In the genomic region with DNA sequence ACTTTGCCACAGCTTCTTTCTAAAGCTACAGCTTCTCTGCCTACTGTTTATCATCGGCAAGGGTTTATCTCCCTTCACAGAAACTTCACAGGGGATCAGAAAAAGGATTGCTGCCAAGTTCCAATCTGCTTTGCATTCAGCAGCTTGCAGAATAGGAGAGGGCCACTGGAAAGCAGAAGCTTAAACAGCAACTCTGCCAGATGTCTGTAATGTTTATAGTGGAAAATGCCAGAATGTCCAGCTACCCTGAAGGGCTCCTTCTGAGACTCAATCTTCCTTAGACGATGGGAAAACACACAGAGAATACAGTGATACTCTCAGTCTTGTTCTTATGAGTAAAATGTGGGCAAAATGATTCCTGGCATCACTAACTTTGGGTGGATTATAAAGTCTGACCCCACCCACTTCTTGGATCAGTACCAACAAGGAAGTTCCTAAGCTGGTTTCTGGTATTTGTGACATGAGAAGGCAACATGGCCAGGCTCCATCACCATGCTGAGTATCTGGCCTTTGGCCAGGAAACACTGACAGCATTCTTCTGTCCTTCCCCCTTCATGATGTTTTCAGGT, we compare ENCODE assay signal across 9 cellular contexts. TPM values are rescaled to one million over a fixed set of nuclear protein-coding genes. Genes with fewer than 3 reads are reported as not detected.
DNase-seq lines count a peak whose midpoint lies in the region; ATAC-seq, FAIRE-seq and TF ChIP-seq lines count a peak whose summit lies in the region.
"Had no signal": no experiment of that assay in that cellular context is flagged by ENCODE, and none has a peak within 500 bp of the region (broad histone marks: within the 10 kb centered on the region; RNA-seq: fewer than 3 reads in every experiment).

No MANE protein-coding gene starts in this region.

- no peak overlapping the region for H3K27ac Mint-ChIP-seq in naive thymus-derived CD4-positive, alpha-beta T cell

- H3K4me2 ChIP-seq in HepG2 (ENCODE audit: low read depth, low read length): no peak overlapping the region
- peak overlapping the region; percentile 4; the same call in 1 of the 2 replicates for H3K4me2 ChIP-seq in K562 (ENCODE audit: insufficient read depth, low read length)

- ATAC-seq in HepG2 (no peak), K562 (peak; percentile 83)
- ATAC-seq in naive thymus-derived CD4-positive, alpha-beta T cell: no peak

- TF ChIP-seq CTCF in liver (IDR thresholded peaks at IDR 0.05; ENCODE audit: low read depth, low read length, missing input control) (no peak), HepG2 (CRISPR knock-in tag; IDR thresholded peaks at IDR 0.05) (no peak), K562 (IDR thresholded peaks at IDR 0.05 in 2 of 3, conservative IDR thresholded peaks at IDR 0.05 in 1 of 3; ENCODE audit: insufficient read depth in 2 of 3, low read depth in 1 of 3, low read length in 3 of 3) (no peak)

- BruUV-seq in HepG2 (replicated peaks; lab: Mats Ljungman, UMichigan) (no TSS peak), K562 (replicated peaks; lab: Mats Ljungman, UMichigan) (no TSS peak)

- peaks cover 3 to 48% (median 28%) of the 10 kb centered on the region in 5 donors for H3K36me3 Mint-ChIP-seq in naive thymus-derived CD4-positive, alpha-beta T cell

- H2AFZ ChIP-seq in HepG2 (ENCODE audit: low read length): no peak overlapping the region
- H2AFZ ChIP-seq in K562 (ENCODE audit: low read depth, low read length): 0 out of 2 replicates have a peak overlapping the region, but pooled peaks have one; percentile 1

- CTCF ChIA-PET in HepG2 (lab: Yijun Ruan, JAX; ENCODE audit: low intra/inter-chr PET ratio, low total read pairs) (no interaction called here), K562 (lab: Yijun Ruan, JAX; ENCODE audit: low intra/inter-chr PET ratio) (no interaction called here)
- CTCF ChIA-PET in naive thymus-derived CD4-positive, alpha-beta T cell (lab: Charles Lee): interaction anchor here (0.7 to 3.1 kb wide), 3 partner anchors 31 to 51 kb away, joined by 3 to 12 read pairs (median 3); no protein-coding TSS in a partner anchor

- WGBS in liver: 46% methylated on average over 2 of the region's 2 CpGs
- 86% methylated on average over 2 of the region's 2 CpGs for WGBS in HepG2 (ENCODE audit: low lambda C conversion rate)
- WGBS in K562 (ENCODE audit: insufficient coverage, low coverage, missing lambda C conversion rate): 13% methylated on average over 2 of the region's 2 CpGs

- H3K9me3 ChIP-seq in liver (ENCODE audit: control insufficient read depth in 4 of 4, low read length in 3 of 4): no peaks in the 10 kb centered on the region
- H3K9me3 ChIP-seq in HepG2 (ENCODE audit: low read length): no peaks in the 10 kb centered on the region
- no peaks in the 10 kb centered on the region for H3K9me3 ChIP-seq in K562 (replicated peaks; ENCODE audit: control insufficient read depth, insufficient read depth, low read depth, low read length)
- H3K9me3 ChIP-seq in naive thymus-derived CD4-positive, alpha-beta T cell (ENCODE audit: control insufficient read depth in 2 of 3, low read length in 3 of 3): no peaks in the 10 kb centered on the region

- H3K27ac ChIP-seq in liver (ENCODE audit: low read depth in 1 of 2, low read length in 2 of 2): peak overlapping the region; percentile 0 to 61
- H3K27ac ChIP-seq in HepG2 (ENCODE audit: extremely low read length, insufficient read depth, low read length): no peak overlapping the region
- peak overlapping the region; percentile 30; the same call in 1 of the 3 replicates for H3K27ac ChIP-seq in K562 (ENCODE audit: extremely low read depth, low read depth, low read length)
- H3K27ac ChIP-seq in temporal lobe (ENCODE audit: low read depth, low read length): peak overlapping the region; percentile 70
- H3K27ac ChIP-seq in naive thymus-derived CD4-positive, alpha-beta T cell (ENCODE audit: low read depth, low read length): no peak overlapping the region

- in situ Hi-C loops in HepG2 (cut with HindIII; ENCODE audit: extremely low pct_ligation_motif_present, low pct_unique_long_range_greater_than_20kb): no loop called here
- in situ Hi-C loops in K562 (cut with MboI): no loop called here

- POLR2A ChIA-PET in HepG2 (lab: Yijun Ruan, JAX) (no interaction called here), K562 (lab: Yijun Ruan, JAX) (interaction anchor here (0.6 to 1.5 kb wide), 9 partner anchors 8 to 138 kb away, joined by 3 to 7 read pairs (median 3); no protein-coding TSS in a partner anchor)
- POLR2A ChIA-PET in naive thymus-derived CD4-positive, alpha-beta T cell (lab: Charles Lee): no interaction called here

- H3K27me3 ChIP-seq in liver (ENCODE audit: control insufficient read depth in 4 of 4, insufficient read depth in 4 of 4, low read length in 3 of 4): no peaks in the 10 kb centered on the region
- H3K27me3 ChIP-seq in HepG2 (ENCODE audit: control insufficient read depth in 1 of 2, insufficient read depth in 2 of 2, low read length in 2 of 2): no peaks in the 10 kb centered on the region
- H3K27me3 ChIP-seq in K562 (ENCODE audit: control insufficient read depth in 2 of 2, insufficient read depth in 2 of 2, low read length in 2 of 2): no peaks in the 10 kb centered on the region
- H3K27me3 ChIP-seq in naive thymus-derived CD4-positive, alpha-beta T cell (ENCODE audit: control insufficient read depth in 2 of 2, insufficient read depth in 2 of 2, low read length in 2 of 2): no peaks in the 10 kb centered on the region

- TF ChIP-seq EP300 in HepG2 (IDR thresholded peaks at IDR 0.05; ENCODE audit: low read depth in 2 of 2, low read length in 2 of 2) (no peak), HepG2 (CRISPR knock-in tag; IDR thresholded peaks at IDR 0.05; ENCODE audit: borderline replicate concordance) (no peak), K562 (IDR thresholded peaks at IDR 0.05; ENCODE audit: low read length) (peak; percentile 18; the same call in 1 of the 2 replicates)

- peaks cover 6 to 89% (median 60%) of the 10 kb centered on the region in 4 donors for H3K36me3 ChIP-seq in liver (ENCODE audit: control insufficient read depth in 4 of 4, insufficient read depth in 3 of 4, low read depth in 1 of 4, low read length in 3 of 4)
- H3K36me3 ChIP-seq in HepG2 (replicated peaks in 1 of 2; ENCODE audit: control insufficient read depth in 1 of 2, insufficient read depth in 2 of 2, low read length in 2 of 2): peaks cover 21 to 58% of the 10 kb centered on the region in 2 experiments
- peaks cover 75% of the 10 kb centered on the region for H3K36me3 ChIP-seq in K562 (ENCODE audit: control insufficient read depth, insufficient read depth, low read length)
- peaks cover 2 to 34% (median 23%) of the 10 kb centered on the region in 3 experiments for H3K36me3 ChIP-seq in naive thymus-derived CD4-positive, alpha-beta T cell (ENCODE audit: control insufficient read depth in 2 of 3, insufficient read depth in 3 of 3, low read length in 3 of 3)

- peaks cover 0 to 51% (median 8%) of the 10 kb centered on the region in 7 donors for H3K4me1 Mint-ChIP-seq in naive thymus-derived CD4-positive, alpha-beta T cell

- H3K4me1 ChIP-seq in liver (ENCODE audit: control insufficient read depth in 4 of 4, insufficient read depth in 4 of 4, low read length in 3 of 4) (peaks cover 0 to 14% (median 5%) of the 10 kb centered on the region in 4 donors), HepG2 (ENCODE audit: insufficient read depth, low read length) (no peaks in the 10 kb centered on the region), K562 (replicated peaks in 1 of 2; ENCODE audit: control insufficient read depth in 2 of 2, insufficient read depth in 2 of 2, low read length in 2 of 2) (peaks cover 0 to 10% of the 10 kb centered on the region in 2 experiments; a peak in 2 of 5 replicates)
- peaks cover 0 to 46% of the 10 kb centered on the region in 2 donors for H3K4me1 ChIP-seq in naive thymus-derived CD4-positive, alpha-beta T cell (ENCODE audit: control insufficient read depth in 2 of 2, insufficient read depth in 2 of 2, low read length in 2 of 2)

- DNase-seq in HepG2 (ENCODE audit: low spot score) (no peak), K562 (ENCODE audit: extremely low read depth in 1 of 4, low spot score in 3 of 4) (peak in 3 of 4 experiments; percentile 28 to 72 (median 41)), iris pigment epithelial cell (ENCODE audit: low read depth) (peak; percentile 92), AML-193 (lab: John Stamatoyannopoulos, UW) (no peak)
- no peak for DNase-seq in naive thymus-derived CD4-positive, alpha-beta T cell
- DNase-seq in stimulated activated CD4-positive, alpha-beta T cell treated with anti-CD3 and anti-CD28 coated beads, Interleukin-15, amount 100 ng/mL, for 24 hours: no peak

- H3K27me3 Mint-ChIP-seq in naive thymus-derived CD4-positive, alpha-beta T cell: no peaks in the 10 kb centered on the region

- TF ChIP-seq POLR2A in HepG2 (IDR thresholded peaks at IDR 0.05; ENCODE audit: insufficient read depth in 1 of 2, low read depth in 2 of 2, low read length in 2 of 2) (no peak), K562 (conservative IDR thresholded peaks at IDR 0.05) (no peak)

- no peaks in the 10 kb centered on the region for H3K79me2 ChIP-seq in HepG2 (ENCODE audit: insufficient read depth, low read length)
- no peaks in the 10 kb centered on the region for H3K79me2 ChIP-seq in K562 (ENCODE audit: control insufficient read depth, insufficient read depth, low read length)

- H3K9me1 ChIP-seq in K562 (ENCODE audit: control insufficient read depth, insufficient read depth, low read length): no peaks in the 10 kb centered on the region

- H3K9ac ChIP-seq in liver (ENCODE audit: low read depth in 1 of 2, low read length in 2 of 2) (no peak overlapping the region), HepG2 (ENCODE audit: insufficient read depth, low read depth, low read length) (no peak overlapping the region), K562 (ENCODE audit: insufficient read depth in 1 of 2, low read depth in 2 of 2, low read length in 2 of 2) (no peak overlapping the region)

- H3K4me3 Mint-ChIP-seq in naive thymus-derived CD4-positive, alpha-beta T cell: no peak overlapping the region

- H3K4me3 ChIP-seq in liver (ENCODE audit: low read depth in 1 of 3, low read length in 3 of 3) (no peak overlapping the region), HepG2 (replicated peaks in 1 of 3; ENCODE audit: insufficient read depth in 1 of 3, low read depth in 2 of 3, low read length in 3 of 3) (no peak overlapping the region), K562 (no peak overlapping the region)
- no peak overlapping the region for H3K4me3 ChIP-seq in naive thymus-derived CD4-positive, alpha-beta T cell (ENCODE audit: low read length)

- H4K20me1 ChIP-seq in HepG2 (ENCODE audit: insufficient read depth, low read length): peaks cover 3% of the 10 kb centered on the region; the same call in 1 of the 2 replicates
- H4K20me1 ChIP-seq in K562 (replicated peaks; ENCODE audit: control insufficient read depth, insufficient read depth, low read length): no peaks in the 10 kb centered on the region

- intact Hi-C loops in HepG2 (cut with micrococcal nuclease; ENCODE audit: unreplicated experiment): no loop called here
- intact Hi-C loops in K562 (cut with micrococcal nuclease): no loop called here
- intact Hi-C loops in naive thymus-derived CD4-positive, alpha-beta T cell (cut with micrococcal nuclease): no loop called here

- FAIRE-seq in HepG2 (lab: Jason Lieb, UNC) (no peak), K562 (lab: Jason Lieb, UNC) (peak; percentile 76)
- FAIRE-seq: TTC549 had no signal

- no peak for TF ChIP-seq RAD21 in liver (IDR thresholded peaks at IDR 0.05)
- TF ChIP-seq RAD21 in HepG2 (CRISPR knock-in tag; IDR thresholded peaks at IDR 0.05): no peak
- no peak for TF ChIP-seq RAD21 in K562 (CRISPR knock-in tag; conservative IDR thresholded peaks at IDR 0.05 in 1 of 2, IDR thresholded peaks at IDR 0.05 in 1 of 2)

- H3K9me3 Mint-ChIP-seq in naive thymus-derived CD4-positive, alpha-beta T cell: no peaks in the 10 kb centered on the region

RNA-seq across cellular contexts. Expression of gene STOM, which starts 19.0 kb away (rescaled TPM):
- total RNA-seq in liver (100 to 1,000 TPM; 318 to 398 TPM), HepG2 (2016; rRNA removed; fragmentation: Illumina TruSeq; extraction: Trizol) (26.0 and 43.6 TPM in 2 replicates), K562 (2014; rRNA removed) (23.2 and 34.7 TPM in 2 replicates), K562 (2014; rRNA removed; fragmentation: Illumina TruSeq; extraction: Trizol) (43.9 and 52.4 TPM in 2 replicates), K562 (2015; rRNA removed; fragmentation: Illumina TruSeq; extraction: Trizol) (54.4 and 58.1 TPM in 2 replicates), K562 (2021) (56.7 and 56.9 TPM in 2 replicates), temporal lobe (13.5 TPM)
- polyA plus RNA-seq in liver (100 to 1,000 TPM; 150 to 212 TPM), HepG2 (2011; rRNA removed) (165 and 166 TPM in 2 replicates), K562 (2011; rRNA removed) (62.6 and 140 TPM in 2 replicates), K562 (2014; fragmentation: Illumina TruSeq; extraction: Trizol) (46.9 and 49.4 TPM in 2 replicates), K562 (2014; fragmentation: Nextera tagmentation; extraction: Ambion mirVana) (10 to 100 TPM; 24.6 to 35.8 TPM), K562 (2014; rRNA removed) (33.5 and 43.0 TPM in 2 replicates)
- total RNA-seq in HepG2 (2016; cell fraction: cytosol; rRNA removed; fragmentation: Illumina TruSeq; extraction: Trizol; ENCODE audit: low read depth): 3.9 and 6.1 TPM in 2 replicates
- total RNA-seq in HepG2 (2016; cell fraction: insoluble cytoplasmic fraction; rRNA removed; fragmentation: Illumina TruSeq; extraction: Trizol): 25.0 and 46.7 TPM in 2 replicates
- 13.4 and 15.9 TPM in 2 replicates for total RNA-seq in HepG2 (2016; cell fraction: membrane; rRNA removed; fragmentation: Illumina TruSeq; extraction: Trizol)
- 41.3 and 43.8 TPM in 2 replicates for total RNA-seq in HepG2 (2016; cell fraction: nucleus; rRNA removed; fragmentation: Illumina TruSeq; extraction: Trizol)
- 92.7 and 157 TPM in 2 replicates for polyA plus RNA-seq in HepG2 (2011; cell fraction: cytosol; rRNA removed)
- 23.0 and 39.1 TPM in 2 replicates for polyA plus RNA-seq in HepG2 (2011; cell fraction: nucleus; rRNA removed)
- 133 and 173 TPM in 2 replicates for polyA plus RNA-seq in HepG2 (2012)
- polyA plus RNA-seq in HepG2 (2016; cell fraction: cytosol; fragmentation: Illumina TruSeq; extraction: Trizol; ENCODE audit: low read depth): 3.2 and 4.0 TPM in 2 replicates
- polyA plus RNA-seq in HepG2 (2016; cell fraction: insoluble cytoplasmic fraction; fragmentation: Illumina TruSeq; extraction: Trizol; ENCODE audit: low read depth): 31.1 and 33.2 TPM in 2 replicates
- polyA plus RNA-seq in HepG2 (2016; cell fraction: membrane; fragmentation: Illumina TruSeq; extraction: Trizol; ENCODE audit: low read depth): 7.2 and 8.6 TPM in 2 replicates
- polyA plus RNA-seq in HepG2 (2016; cell fraction: nucleus; fragmentation: Illumina TruSeq; extraction: Trizol; ENCODE audit: insufficient read depth, low read depth): 64.0 and 71.6 TPM in 2 replicates
- polyA minus RNA-seq in HepG2 (2011; rRNA and poly(A)+ RNA removed; ENCODE audit: low replicate concordance): 94.3 and 94.7 TPM in 2 replicates
- 96.8 and 115 TPM in 2 replicates for polyA minus RNA-seq in HepG2 (2011; cell fraction: cytosol; rRNA and poly(A)+ RNA removed)
- polyA minus RNA-seq in HepG2 (2011; cell fraction: nucleus; rRNA and poly(A)+ RNA removed): 47.3 and 69.9 TPM in 2 replicates
- total RNA-seq in K562 (2011; cell fraction: chromatin; rRNA removed; ENCODE audit: low replicate concordance): 57.6 and 69.2 TPM in 2 replicates
- total RNA-seq in K562 (2011; cell fraction: nucleolus; rRNA removed): 86.6 and 95.4 TPM in 2 replicates
- 109 and 133 TPM in 2 replicates for total RNA-seq in K562 (2011; cell fraction: nucleoplasm; rRNA removed)
- 46.5 and 61.5 TPM in 2 replicates for polyA plus RNA-seq in K562 (2011; cell fraction: cytosol; rRNA removed)
- 15.3 and 22.4 TPM in 2 replicates for polyA plus RNA-seq in K562 (2011; cell fraction: nucleus; rRNA removed)
- 27.0 and 42.0 TPM in 2 replicates for polyA plus RNA-seq in K562 (2012)
- 40.2 and 82.5 TPM in 2 replicates for polyA minus RNA-seq in K562 (2011; rRNA and poly(A)+ RNA removed)
- polyA minus RNA-seq in K562 (2011; cell fraction: cytosol; rRNA and poly(A)+ RNA removed): 37.9 and 62.8 TPM in 2 replicates
- 11.0 and 11.8 TPM in 2 replicates for polyA minus RNA-seq in K562 (2011; cell fraction: nucleus; rRNA and poly(A)+ RNA removed)
- 10 to 100 TPM in 4 of 5 experiments, 1 to 10 TPM in 1; 8.8 to 59.8 (median 16.1) TPM for total RNA-seq in naive thymus-derived CD4-positive, alpha-beta T cell
- polyA plus RNA-seq in naive thymus-derived CD4-positive, alpha-beta T cell: 10 to 100 TPM; 13.0 to 13.3 TPM

Comparison
In these comparisons a context has a peak if more than half of its experiments do, and no peak if none do; other contexts are left out.
1. H3K27ac ChIP-seq: peak in liver (2 of 2), K562 (single experiment) and temporal lobe (single experiment); none in HepG2 (single experiment) and naive thymus-derived CD4-positive, alpha-beta T cell (single experiment).
2. DNase-seq: peak in K562 (3 of 4) and iris pigment epithelial cell (single experiment); none in HepG2 (single experiment), naive thymus-derived CD4-positive, alpha-beta T cell (0 of 9), stimulated activated CD4-positive, alpha-beta T cell treated with anti-CD3 and anti-CD28 coated beads, Interleukin-15, amount 100 ng/mL, for 24 hours (single experiment) and AML-193 (0 of 2).